ENCODE assay signal across 8 cellular contexts in genomic region chr7:102395620-102395957, GRCh38. TPM values are rescaled to one million over a fixed set of nuclear protein-coding genes. Genes with fewer than 3 reads are reported as not detected.
A peak's percentile ranks its signal among the peaks of the same experiment; 100 is the strongest.
DNase-seq lines count a peak whose midpoint lies in the region; ATAC-seq and TF ChIP-seq lines count a peak whose summit lies in the region.

No MANE protein-coding gene starts in this region.

- H3K4me1 ChIP-seq in OCI-LY1 (ENCODE audit: insufficient read depth, low read length, severe bottlenecking) = peaks cover 17% of the 10 kb centered on the region

- no peaks in the 10 kb centered on the region for H3F3A ChIP-seq in OCI-LY1 (ENCODE audit: insufficient read depth, low read length)

- H3K27ac ChIP-seq in OCI-LY1 (ENCODE audit: low read depth, low read length, poor library complexity, severe bottlenecking) = peak overlapping the region; percentile 68

- H3K4me1 Mint-ChIP-seq in endothelial cell (ENCODE audit: unreplicated experiment) (peaks cover 38% of the 10 kb centered on the region), neural crest cell (peaks cover 19% of the 10 kb centered on the region)

- H3K4me3 Mint-ChIP-seq in endothelial cell (ENCODE audit: unreplicated experiment) (peak overlapping the region; percentile 97), neural crest cell (peak overlapping the region; percentile 91)

- H3K9me3 Mint-ChIP-seq in endothelial cell (ENCODE audit: unreplicated experiment) = no peaks in the 10 kb centered on the region
- H3K9me3 Mint-ChIP-seq in neural crest cell = no peaks in the 10 kb centered on the region

- TF ChIP-seq CTCF in OCI-LY1 (IDR thresholded peaks at IDR 0.05; ENCODE audit: low read length) (no peak), endothelial cell (IDR thresholded peaks at IDR 0.05; ENCODE audit: unreplicated experiment) (no peak), neural crest cell (conservative IDR thresholded peaks at IDR 0.05) (no peak)

- no peak overlapping the region for H2AFZ ChIP-seq in OCI-LY1 (ENCODE audit: low read length)

- H3K79me2 ChIP-seq in OCI-LY1 (ENCODE audit: insufficient read depth, low read length) = peaks cover 10% of the 10 kb centered on the region; the same call in 1 of the 2 replicates

- H4K20me1 ChIP-seq in OCI-LY1 (ENCODE audit: insufficient read depth, low read length) = no peaks in the 10 kb centered on the region

- peak overlapping the region; percentile 96 for H3K4me2 ChIP-seq in OCI-LY1 (ENCODE audit: low read length)

- H3K27me3 Mint-ChIP-seq in endothelial cell (ENCODE audit: unreplicated experiment) (peaks cover 14% of the 10 kb centered on the region), neural crest cell (ENCODE audit: low read depth) (no peaks in the 10 kb centered on the region)

- DNase-seq in NCI-H1105 treated with DMSO at 0.1 percent for 48 hours (lab: John Stamatoyannopoulos, UW) (peak; percentile 60), NCI-H1105 (lab: John Stamatoyannopoulos, UW) (no peak), endothelial cell (ENCODE audit: low spot score) (no peak), neural crest cell (ENCODE audit: low read depth, low spot score) (peak; percentile 9), T1000 (lab: John Stamatoyannopoulos, UW) (no peak)
- DNase-seq in stimulated activated CD4-positive, alpha-beta T cell treated with anti-CD3 and anti-CD28 coated beads, Interleukin-2, amount 100 ng/mL, for 24 hours = no peak

- H3K4me3 ChIP-seq in OCI-LY1 (ENCODE audit: low read depth, low read length, poor library complexity, severe bottlenecking) = peak overlapping the region; percentile 77

- no peaks in the 10 kb centered on the region for H3K27me3 ChIP-seq in OCI-LY1 (ENCODE audit: insufficient read depth, low read length)

- peaks cover 51% of the 10 kb centered on the region for H3K36me3 ChIP-seq in OCI-LY1 (ENCODE audit: insufficient read depth, low read length)

- H3K9me2 ChIP-seq in OCI-LY1 (ENCODE audit: low read depth, low read length) = no peaks in the 10 kb centered on the region

- peak overlapping the region; percentile 82 for H3K9ac ChIP-seq in OCI-LY1 (ENCODE audit: low read length)

- H3K36me3 Mint-ChIP-seq in endothelial cell (ENCODE audit: low read depth, unreplicated experiment) (peaks cover 27% of the 10 kb centered on the region), neural crest cell (ENCODE audit: low read depth) (peaks cover 10% of the 10 kb centered on the region)

- ATAC-seq in GM21717 (IDR thresholded peaks at IDR 0.05; ENCODE audit: unreplicated experiment) = no peak

- no peaks in the 10 kb centered on the region for H3K9me3 ChIP-seq in OCI-LY1 (ENCODE audit: low read length)

- H3K27ac Mint-ChIP-seq in endothelial cell (ENCODE audit: unreplicated experiment) (peak overlapping the region; percentile 100), neural crest cell (ENCODE audit: unreplicated experiment) (peak overlapping the region; percentile 100)

RNA-seq across cellular contexts. Expression of gene PRKRIP1, which starts 0.6 kb away (rescaled TPM):
- total RNA-seq in endothelial cell (ENCODE audit: unreplicated experiment) (41.3 TPM), neural crest cell (38.3 and 41.9 TPM in 2 replicates)

RNA-seq across cellular contexts. Expression of gene ORAI2, which starts 37.8 kb away (rescaled TPM):
- total RNA-seq in endothelial cell (ENCODE audit: unreplicated experiment) (39.3 TPM), neural crest cell (48.5 and 51.3 TPM in 2 replicates)

RNA-seq across cellular contexts. Expression of gene SPDYE6, which starts 39.3 kb away (rescaled TPM):
- not detected for total RNA-seq in endothelial cell (ENCODE audit: unreplicated experiment)
- total RNA-seq in neural crest cell = not detected in 2 replicates

Comparison
In these comparisons a context has a peak if more than half of its experiments do, and no peak if none do; other contexts are left out.
1. DNase-seq: peak in NCI-H1105 treated with DMSO at 0.1 percent for 48 hours (single experiment) and neural crest cell (single experiment); none in NCI-H1105 (single experiment), endothelial cell (single experiment), stimulated activated CD4-positive, alpha-beta T cell treated with anti-CD3 and anti-CD28 coated beads, Interleukin-2, amount 100 ng/mL, for 24 hours (0 of 2) and T1000 (single experiment).